In genomic region chr7:142412551-142413193, GRCh38 we compare ENCODE assay signal across 8 cellular contexts.
DNase-seq lines count a peak whose midpoint lies in the region; ATAC-seq and TF ChIP-seq lines count a peak whose summit lies in the region.

No MANE protein-coding gene starts in this region.

- TF ChIP-seq EP300 in sigmoid colon (IDR thresholded peaks at IDR 0.05), result no peak

- intact Hi-C loops in sigmoid colon (cut with DNase I), result no loop called here

- H3K27me3 ChIP-seq in kidney epithelial cell (ENCODE audit: control insufficient read depth, insufficient read depth, low read length), result no peaks in the 10 kb centered on the region
- no peaks in the 10 kb centered on the region for H3K27me3 ChIP-seq in sigmoid colon

- H3K36me3 ChIP-seq in kidney epithelial cell (ENCODE audit: control insufficient read depth, insufficient read depth, low read length) (no peaks in the 10 kb centered on the region), sigmoid colon (no peaks in the 10 kb centered on the region)

- no peaks in the 10 kb centered on the region for H3K27me3 Mint-ChIP-seq in activated naive CD8-positive, alpha-beta T cell treated with anti-CD3 and anti-CD28 coated beads, Interleukin-2, amount 10 ng/mL, durations not matched to agents 7 days and 5 days

- H3K4me3 ChIP-seq in kidney epithelial cell (ENCODE audit: low read depth, low read length) (no peak overlapping the region), sigmoid colon (no peak overlapping the region)

- no peaks in the 10 kb centered on the region for H3K9me3 ChIP-seq in sigmoid colon

- POLR2A ChIA-PET in activated naive CD8-positive, alpha-beta T cell treated with anti-CD3 and anti-CD28 coated beads, Interleukin-2, amount 10 ng/mL, durations not matched to agents 7 days and 5 days (lab: Charles Lee), result no interaction called here

- ATAC-seq in GM18508 (IDR thresholded peaks at IDR 0.05; ENCODE audit: insufficient read depth, unreplicated experiment) (peak; percentile 41), HG02870 (IDR thresholded peaks at IDR 0.05; ENCODE audit: unreplicated experiment) (peak; percentile 91)
- ATAC-seq in activated naive CD8-positive, alpha-beta T cell treated with anti-CD3 and anti-CD28 coated beads, Interleukin-2, amount 10 ng/mL, durations not matched to agents 7 days and 5 days (ENCODE audit: low read depth), result peak; percentile 82

- WGBS in sigmoid colon, 2 donors, result 74 to 77% methylated on average over 2 of the region's 2 CpGs

- H3K4me1 Mint-ChIP-seq in activated naive CD8-positive, alpha-beta T cell treated with anti-CD3 and anti-CD28 coated beads, Interleukin-2, amount 10 ng/mL, durations not matched to agents 7 days and 5 days, result peaks cover 2% of the 10 kb centered on the region

- no peaks in the 10 kb centered on the region for H3K4me1 ChIP-seq in sigmoid colon

- no peaks in the 10 kb centered on the region for H3K36me3 Mint-ChIP-seq in activated naive CD8-positive, alpha-beta T cell treated with anti-CD3 and anti-CD28 coated beads, Interleukin-2, amount 10 ng/mL, durations not matched to agents 7 days and 5 days

- TF ChIP-seq CTCF in kidney epithelial cell (IDR thresholded peaks at IDR 0.05; ENCODE audit: insufficient read depth, low read length, poor library complexity, severe bottlenecking) (peak; percentile 72), sigmoid colon (IDR thresholded peaks at IDR 0.05) (no peak)

- no peak overlapping the region for H3K27ac ChIP-seq in sigmoid colon

- H3K4me3 Mint-ChIP-seq in activated naive CD8-positive, alpha-beta T cell treated with anti-CD3 and anti-CD28 coated beads, Interleukin-2, amount 10 ng/mL, durations not matched to agents 7 days and 5 days, result no peak overlapping the region

- no peak for TF ChIP-seq POLR2A in sigmoid colon (IDR thresholded peaks at IDR 0.05)

- no peaks in the 10 kb centered on the region for H3K9me3 Mint-ChIP-seq in activated naive CD8-positive, alpha-beta T cell treated with anti-CD3 and anti-CD28 coated beads, Interleukin-2, amount 10 ng/mL, durations not matched to agents 7 days and 5 days

- no peak overlapping the region for H3K27ac Mint-ChIP-seq in activated naive CD8-positive, alpha-beta T cell treated with anti-CD3 and anti-CD28 coated beads, Interleukin-2, amount 10 ng/mL, durations not matched to agents 7 days and 5 days

- DNase-seq in Ammon's horn (ENCODE audit: low spot score) (peak; percentile 48), NCI-H69 (lab: John Stamatoyannopoulos, UW) (peak; percentile 62), kidney epithelial cell (ENCODE audit: low read depth) (no peak), stromal cell of bone marrow (ENCODE audit: low read depth) (peak; percentile 58), sigmoid colon (no peak)
- no peak for DNase-seq in activated naive CD8-positive, alpha-beta T cell treated with anti-CD3 and anti-CD28 coated beads, Interleukin-2, amount 10 ng/mL, durations not matched to agents 7 days and 5 days

Comparison
In these comparisons a context has a peak if more than half of its experiments do, and no peak if none do; other contexts are left out.
1. DNase-seq: peak in Ammon's horn (single experiment), NCI-H69 (single experiment) and stromal cell of bone marrow (single experiment); none in activated naive CD8-positive, alpha-beta T cell treated with anti-CD3 and anti-CD28 coated beads, Interleukin-2, amount 10 ng/mL, durations not matched to agents 7 days and 5 days (single experiment), kidney epithelial cell (single experiment) and sigmoid colon (single experiment).
2. ATAC-seq: peak in every context shown above with its lines; median percentile 91 in HG02870; 82 in activated naive CD8-positive, alpha-beta T cell treated with anti-CD3 and anti-CD28 coated beads, Interleukin-2, amount 10 ng/mL, durations not matched to agents 7 days and 5 days; 41 in GM18508.